In the genomic region with DNA sequence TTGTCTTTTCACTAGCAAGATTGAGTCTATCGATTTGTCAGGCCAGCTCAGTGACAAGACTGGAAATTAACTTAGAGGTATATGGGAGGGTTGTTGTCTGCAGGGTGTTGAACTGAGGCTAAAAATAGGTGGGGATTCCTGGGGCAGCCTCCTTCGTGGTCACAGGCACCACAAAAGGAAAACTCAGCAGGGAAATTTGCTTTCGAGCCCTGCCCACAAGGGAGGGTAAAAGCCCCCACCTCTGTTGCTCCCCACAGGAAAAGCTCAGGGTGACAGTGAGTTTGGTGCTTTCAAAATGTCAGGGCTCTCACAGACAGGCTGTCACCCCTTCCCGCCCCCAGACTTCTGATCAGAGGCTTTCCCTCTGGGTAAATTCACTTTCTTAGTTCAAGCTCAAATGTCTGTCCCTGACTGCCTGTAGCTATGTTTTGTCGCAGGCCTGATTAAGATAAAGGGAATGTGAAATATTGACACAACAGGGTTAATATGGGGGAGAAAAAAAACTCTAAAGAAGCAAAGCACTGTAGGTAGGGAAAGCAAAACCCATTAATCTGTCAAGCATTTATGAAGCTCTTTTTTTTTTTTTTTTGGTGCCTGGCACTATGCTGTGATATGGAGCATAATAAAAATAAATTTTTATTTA, we compare ENCODE assay signal across 8 cellular contexts. TPM values are rescaled to one million over a fixed set of nuclear protein-coding genes. Genes with fewer than 3 reads are reported as not detected.
DNase-seq lines count a peak whose midpoint lies in the region; ATAC-seq and TF ChIP-seq lines count a peak whose summit lies in the region.

No MANE protein-coding gene starts in this region.

- no peaks in the 10 kb centered on the region for H3K9me3 Mint-ChIP-seq in mesothelial cell of epicardium

- TF ChIP-seq CTCF in GM13976 (IDR thresholded peaks at IDR 0.05; ENCODE audit: borderline replicate concordance, control extremely low read depth, extremely low read depth, insufficient read depth, missing control alignments), result no peak
- TF ChIP-seq CTCF in mesothelial cell of epicardium (IDR thresholded peaks at IDR 0.05; ENCODE audit: unreplicated experiment), result no peak
- TF ChIP-seq CTCF in esophagus squamous epithelium (IDR thresholded peaks at IDR 0.05), result no peak

- H3K27ac Mint-ChIP-seq in mesothelial cell of epicardium, result peak overlapping the region; percentile 59

- H3K4me3 Mint-ChIP-seq in mesothelial cell of epicardium, result no peak overlapping the region

- no peak overlapping the region for H3K27ac ChIP-seq in esophagus squamous epithelium

- H3K36me3 ChIP-seq in esophagus squamous epithelium, result no peaks in the 10 kb centered on the region

- no peaks in the 10 kb centered on the region for H3K27me3 Mint-ChIP-seq in mesothelial cell of epicardium (ENCODE audit: low read depth)

- no peak for TF ChIP-seq POLR2A in esophagus squamous epithelium (IDR thresholded peaks at IDR 0.05)

- intact Hi-C loops in esophagus squamous epithelium (cut with DNase I), result loop anchor here (10.0 kb wide), 1 partner anchor 751 kb away; no protein-coding TSS in a partner anchor

- 34 to 48% methylated on average over 5 of the region's 5 CpGs for WGBS in esophagus squamous epithelium, 2 donors

- peak; percentile 52 for ATAC-seq in HG02678 (IDR thresholded peaks at IDR 0.05; ENCODE audit: unreplicated experiment)

- no peaks in the 10 kb centered on the region for H3K36me3 Mint-ChIP-seq in mesothelial cell of epicardium

- no peak overlapping the region for H3K4me3 ChIP-seq in esophagus squamous epithelium

- no peaks in the 10 kb centered on the region for H3K27me3 ChIP-seq in esophagus squamous epithelium

- no peaks in the 10 kb centered on the region for H3K9me3 ChIP-seq in esophagus squamous epithelium

- DNase-seq in GM13976 (ENCODE audit: low spot score) (peak; percentile 50), mesothelial cell of epicardium (ENCODE audit: low spot score in 2 of 2, unreplicated experiment in 2 of 2) (no peak), superior temporal gyrus (ENCODE audit: extremely low spot score) (no peak), esophagus squamous epithelium (lab: John Stamatoyannopoulos, UW) (no peak), AG08396 (ENCODE audit: low spot score) (no peak), dedifferentiated amniotic fluid mesenchymal stem cell (ENCODE audit: extremely low spot score) (no peak)
- DNase-seq in activated CD4-positive, alpha-beta T cell treated with anti-CD3 and anti-CD28 coated beads for 4 hours, result peak; percentile 77 to 82

- H3K4me1 ChIP-seq in esophagus squamous epithelium, result peaks cover 0 to 9% (median 0%) of the 10 kb centered on the region in 3 donors

- in situ Hi-C loops in GM13976 (cut with MboI; ENCODE audit: low sequenced_read_pairs, unreplicated experiment), result loop anchor here (25.0 kb wide), 1 partner anchor 754 kb away; no protein-coding TSS in a partner anchor

- H3K4me1 Mint-ChIP-seq in mesothelial cell of epicardium, result peaks cover 24% of the 10 kb centered on the region

RNA-seq across cellular contexts. Expression of a gene that starts 11.7 kb away (rescaled TPM):
- total RNA-seq in mesothelial cell of epicardium (196 to 218 TPM (median 205 TPM) in 3 replicates), esophagus squamous epithelium (100 to 1,000 TPM; 139 to 441 (median 298) TPM)

Comparison
In these comparisons a context has a peak if more than half of its experiments do, and no peak if none do; other contexts are left out.
1. DNase-seq: peak in GM13976 (single experiment) and activated CD4-positive, alpha-beta T cell treated with anti-CD3 and anti-CD28 coated beads for 4 hours (2 of 2); none in mesothelial cell of epicardium (0 of 2), superior temporal gyrus (single experiment), esophagus squamous epithelium (single experiment), AG08396 (single experiment) and dedifferentiated amniotic fluid mesenchymal stem cell (single experiment).